8 cellular contexts compared by ENCODE assay signal in genomic region chr11:2929880-2930704, GRCh38. TPM values are rescaled to one million over a fixed set of nuclear protein-coding genes. Genes with fewer than 3 reads are reported as not detected.
DNase-seq lines count a peak whose midpoint lies in the region; ATAC-seq and TF ChIP-seq lines count a peak whose summit lies in the region.

No MANE protein-coding gene starts in this region.

- no peaks in the 10 kb centered on the region for H3K9me3 Mint-ChIP-seq in CD8-positive, alpha-beta T cell
- no peaks in the 10 kb centered on the region for H3K9me3 Mint-ChIP-seq in activated T-helper 2 cell treated with anti-CD3 and anti-CD28 coated beads, Interferon-gamma antibody, Interleukin-2, Interleukin-4, amounts not matched to agents 10 μg/mL and 5 μg/mL and 100 μg/mL, durations not matched to agents 14 hours and 24 hours and 36 hours

- H3K9me3 ChIP-seq in CD8-positive, alpha-beta T cell (ENCODE audit: low read length): no peaks in the 10 kb centered on the region
- no peaks in the 10 kb centered on the region for H3K9me3 ChIP-seq in gastrocnemius medialis

- in situ Hi-C loops in gastrocnemius medialis (cut with MboI; ENCODE audit: low sequenced_read_pairs in 4 of 4): no loop called here

- H3K27ac ChIP-seq in CD8-positive, alpha-beta T cell (ENCODE audit: low read depth, low read length): no peak overlapping the region
- no peak overlapping the region for H3K27ac ChIP-seq in gastrocnemius medialis

- TF ChIP-seq POLR2A in gastrocnemius medialis (IDR thresholded peaks at IDR 0.05): no peak

- peak; percentile 28 for ATAC-seq in CD8-positive, alpha-beta T cell
- ATAC-seq in GM19463 (IDR thresholded peaks at IDR 0.05; ENCODE audit: unreplicated experiment) (peak; percentile 26), left ventricle myocardium superior (peak; percentile 22), gastrocnemius medialis (no peak), GM18909 (IDR thresholded peaks at IDR 0.05; ENCODE audit: poor library complexity, unreplicated experiment) (no peak), GM21390 (IDR thresholded peaks at IDR 0.05; ENCODE audit: unreplicated experiment) (no peak)

- H3K27me3 Mint-ChIP-seq in CD8-positive, alpha-beta T cell (ENCODE audit: low read depth): peaks cover 24% of the 10 kb centered on the region
- peaks cover 15% of the 10 kb centered on the region for H3K27me3 Mint-ChIP-seq in activated T-helper 2 cell treated with anti-CD3 and anti-CD28 coated beads, Interferon-gamma antibody, Interleukin-2, Interleukin-4, amounts not matched to agents 10 μg/mL and 5 μg/mL and 100 μg/mL, durations not matched to agents 14 hours and 24 hours and 36 hours (ENCODE audit: low read depth)

- POLR2A ChIA-PET in CD8-positive, alpha-beta T cell (lab: Charles Lee): interaction anchor here (0.7 to 1.9 kb wide), 8 partner anchors 9 to 530 kb away, joined by 3 to 9 read pairs (median 3); partner anchors contain the start of gene TSSC4

- H3K4me1 ChIP-seq in CD8-positive, alpha-beta T cell (ENCODE audit: insufficient read depth, low read length): peaks cover 36% of the 10 kb centered on the region
- H3K4me1 ChIP-seq in gastrocnemius medialis: peaks cover 4 to 9% of the 10 kb centered on the region in 2 donors

- no peaks in the 10 kb centered on the region for H3K36me3 ChIP-seq in CD8-positive, alpha-beta T cell (ENCODE audit: insufficient read depth, low read length)
- H3K36me3 ChIP-seq in gastrocnemius medialis: no peaks in the 10 kb centered on the region

- H3K4me3 Mint-ChIP-seq in CD8-positive, alpha-beta T cell: peak overlapping the region; percentile 80
- peak overlapping the region; percentile 82 for H3K4me3 Mint-ChIP-seq in activated T-helper 2 cell treated with anti-CD3 and anti-CD28 coated beads, Interferon-gamma antibody, Interleukin-2, Interleukin-4, amounts not matched to agents 10 μg/mL and 5 μg/mL and 100 μg/mL, durations not matched to agents 14 hours and 24 hours and 36 hours (ENCODE audit: low read depth)

- peak; percentile 46 for TF ChIP-seq CTCF in CD8-positive, alpha-beta T cell (IDR thresholded peaks at IDR 0.05)
- TF ChIP-seq CTCF in gastrocnemius medialis (IDR thresholded peaks at IDR 0.05 in 4 of 5, conservative IDR thresholded peaks at IDR 0.05 in 1 of 5): peak in 3 of 5 experiments; percentile 26 to 47 (median 35)

- no peak overlapping the region for H3K27ac Mint-ChIP-seq in CD8-positive, alpha-beta T cell
- H3K27ac Mint-ChIP-seq in activated T-helper 2 cell treated with anti-CD3 and anti-CD28 coated beads, Interferon-gamma antibody, Interleukin-2, Interleukin-4, amounts not matched to agents 10 μg/mL and 5 μg/mL and 100 μg/mL, durations not matched to agents 14 hours and 24 hours and 36 hours: peak overlapping the region; percentile 92

- H3K36me3 Mint-ChIP-seq in CD8-positive, alpha-beta T cell: no peaks in the 10 kb centered on the region
- H3K36me3 Mint-ChIP-seq in activated T-helper 2 cell treated with anti-CD3 and anti-CD28 coated beads, Interferon-gamma antibody, Interleukin-2, Interleukin-4, amounts not matched to agents 10 μg/mL and 5 μg/mL and 100 μg/mL, durations not matched to agents 14 hours and 24 hours and 36 hours (ENCODE audit: low read depth): peaks cover 6% of the 10 kb centered on the region

- H3K27me3 ChIP-seq in CD8-positive, alpha-beta T cell (ENCODE audit: insufficient read depth, low read length): peaks cover 17% of the 10 kb centered on the region
- H3K27me3 ChIP-seq in gastrocnemius medialis: peaks cover 27 to 43% (median 42%) of the 10 kb centered on the region in 3 donors

- DNase-seq in CD8-positive, alpha-beta T cell: peak in 1 of 7 experiments; percentile 36
- DNase-seq in NCI-H146 (lab: John Stamatoyannopoulos, UW) (peak; percentile 69), left ventricle myocardium superior (peak; percentile 36), gastrocnemius medialis (no peak)
- DNase-seq in activated T-helper 2 cell treated with anti-CD3 and anti-CD28 coated beads, Interferon-gamma antibody, Interleukin-2, Interleukin-4, amounts not matched to agents 10 μg/mL and 5 μg/mL and 100 μg/mL, durations not matched to agents 14 hours and 24 hours and 36 hours (ENCODE audit: low spot score): no peak

- intact Hi-C loops in CD8-positive, alpha-beta T cell (cut with DNase I, micrococcal nuclease): loop anchor here (1.0 to 5.0 kb wide), 2 partner anchors 162 to 397 kb away; no protein-coding TSS in a partner anchor
- intact Hi-C loops in activated T-helper 2 cell treated with anti-CD3 and anti-CD28 coated beads, Interferon-gamma antibody, Interleukin-2, Interleukin-4, amounts not matched to agents 10 μg/mL and 5 μg/mL and 100 μg/mL, durations not matched to agents 14 hours and 24 hours and 36 hours (cut with micrococcal nuclease): loop anchor here (1.0 to 5.0 kb wide), 3 partner anchors 28 to 63 kb away; partner anchors contain the start of gene NAP1L4
- intact Hi-C loops in left ventricle myocardium superior (cut with micrococcal nuclease): no loop called here
- intact Hi-C loops in gastrocnemius medialis (cut with DNase I; ENCODE audit: low total_unique reads): no loop called here

- H3K4me3 ChIP-seq in CD8-positive, alpha-beta T cell (ENCODE audit: low read depth, low read length): peak overlapping the region; percentile 62
- peak overlapping the region; percentile 46 to 51 (median 49) for H3K4me3 ChIP-seq in gastrocnemius medialis

- H3K4me1 Mint-ChIP-seq in CD8-positive, alpha-beta T cell (ENCODE audit: low read depth): peaks cover 22% of the 10 kb centered on the region
- H3K4me1 Mint-ChIP-seq in activated T-helper 2 cell treated with anti-CD3 and anti-CD28 coated beads, Interferon-gamma antibody, Interleukin-2, Interleukin-4, amounts not matched to agents 10 μg/mL and 5 μg/mL and 100 μg/mL, durations not matched to agents 14 hours and 24 hours and 36 hours (ENCODE audit: low read depth): peaks cover 24% of the 10 kb centered on the region

- CTCF ChIA-PET in CD8-positive, alpha-beta T cell (lab: Charles Lee): interaction anchor here (0.9 to 3.7 kb wide), 19 partner anchors 9 to 397 kb away, joined by 3 to 34 read pairs (median 5); a partner anchor contains a TSS

RNA-seq across cellular contexts. Expression of gene PHLDA2, which starts 0.9 kb away (rescaled TPM):
- 1 to 10 TPM in 1 of 2 experiments, under 1 TPM in 1; 0.61 to 1.6 TPM for total RNA-seq in CD8-positive, alpha-beta T cell
- total RNA-seq in activated T-helper 2 cell treated with anti-CD3 and anti-CD28 coated beads, Interferon-gamma antibody, Interleukin-2, Interleukin-4, amounts not matched to agents 10 μg/mL and 5 μg/mL and 100 μg/mL, durations not matched to agents 14 hours and 24 hours and 36 hours: 34.5 and 34.7 TPM in 2 replicates
- total RNA-seq in left ventricle myocardium superior (0.99 TPM), gastrocnemius medialis (1 to 10 TPM in 1 of 4 donors, not detected in 3; 1.4 TPM)

RNA-seq across cellular contexts. Expression of gene CDKN1C, which starts 44.5 kb away (rescaled TPM):
- total RNA-seq in CD8-positive, alpha-beta T cell: 1 to 10 TPM; 2.5 to 3.6 TPM
- total RNA-seq in activated T-helper 2 cell treated with anti-CD3 and anti-CD28 coated beads, Interferon-gamma antibody, Interleukin-2, Interleukin-4, amounts not matched to agents 10 μg/mL and 5 μg/mL and 100 μg/mL, durations not matched to agents 14 hours and 24 hours and 36 hours: 1.7 TPM in 2 replicates
- 42.0 TPM for total RNA-seq in left ventricle myocardium superior
- 10 to 100 TPM; 22.0 to 56.9 (median 38.5) TPM for total RNA-seq in gastrocnemius medialis

Comparison
In these comparisons a context has a peak if more than half of its experiments do, and no peak if none do; other contexts are left out.
1. ATAC-seq: peak in CD8-positive, alpha-beta T cell (single experiment), GM19463 (single experiment) and left ventricle myocardium superior (single experiment); none in gastrocnemius medialis (0 of 2), GM18909 (single experiment) and GM21390 (single experiment).
2. DNase-seq: peak in NCI-H146 (single experiment) and left ventricle myocardium superior (single experiment); none in activated T-helper 2 cell treated with anti-CD3 and anti-CD28 coated beads, Interferon-gamma antibody, Interleukin-2, Interleukin-4, amounts not matched to agents 10 μg/mL and 5 μg/mL and 100 μg/mL, durations not matched to agents 14 hours and 24 hours and 36 hours (single experiment) and gastrocnemius medialis (0 of 2).
3. RNA of gene PHLDA2, which starts 0.9 kb away (total RNA-seq): 34.5 to 34.7 TPM in activated T-helper 2 cell treated with anti-CD3 and anti-CD28 coated beads, Interferon-gamma antibody, Interleukin-2, Interleukin-4, amounts not matched to agents 10 μg/mL and 5 μg/mL and 100 μg/mL, durations not matched to agents 14 hours and 24 hours and 36 hours; 0.61 to 1.6 TPM in CD8-positive, alpha-beta T cell, 0.99 TPM in left ventricle myocardium superior (single experiment) and 1.4 TPM in gastrocnemius medialis; every median in the first group is over 10 times any median in the second.
4. intact Hi-C loops: an anchor here in CD8-positive, alpha-beta T cell (1.0 to 5.0 kb wide) and activated T-helper 2 cell treated with anti-CD3 and anti-CD28 coated beads, Interferon-gamma antibody, Interleukin-2, Interleukin-4, amounts not matched to agents 10 μg/mL and 5 μg/mL and 100 μg/mL, durations not matched to agents 14 hours and 24 hours and 36 hours (1.0 to 5.0 kb wide); none called in left ventricle myocardium superior and gastrocnemius medialis.